ENCODE assay signal across 12 cellular contexts in genomic region chr10:84825330-84825729, GRCh38.
DNase-seq lines count a peak whose midpoint lies in the region; ATAC-seq and TF ChIP-seq lines count a peak whose summit lies in the region.
"Had no signal": no experiment of that assay in that cellular context is flagged by ENCODE, and none has a peak within 500 bp of the region (broad histone marks: within the 10 kb centered on the region; RNA-seq: fewer than 3 reads in every experiment).

No MANE protein-coding gene starts in this region.

- DNase-seq in AG10803 (ENCODE audit: low read depth) (peak; percentile 32), NCI-H524 treated with DMSO at 0.1 percent for 48 hours (lab: John Stamatoyannopoulos, UW) (peak; percentile 53), choroid plexus epithelial cell (ENCODE audit: low read depth) (peak; percentile 86), left kidney (ENCODE audit: low read depth, low spot score) (peak; percentile 13), germinal center (ENCODE audit: low spot score) (no peak), H7 (no peak)
- DNase-seq: NCI-H1092; NCI-H774; occipital lobe; stimulated activated CD4-positive, alpha-beta T cell treated with anti-CD3 and anti-CD28 coated beads, Interleukin-2, amount 100 ng/mL, for 48 hours had no signal

- ATAC-seq in GM18511 (IDR thresholded peaks at IDR 0.05; ENCODE audit: unreplicated experiment): no peak
- no peak for ATAC-seq in HG02840 (IDR thresholded peaks at IDR 0.05; ENCODE audit: low FRiP score, unreplicated experiment)

- H3K4me3 ChIP-seq in AG10803 (ENCODE audit: low read length) (no peak overlapping the region), choroid plexus epithelial cell (ENCODE audit: low read depth, low read length) (no peak overlapping the region), H7 (ENCODE audit: insufficient read depth, low read depth, low read length) (no peak overlapping the region)

- no peaks in the 10 kb centered on the region for H3K27me3 ChIP-seq in H7 (ENCODE audit: control insufficient read depth, insufficient read depth, low read length)

- no peak for TF ChIP-seq CTCF in AG10803 (conservative IDR thresholded peaks at IDR 0.05; ENCODE audit: low read length)
- no peak for TF ChIP-seq CTCF in choroid plexus epithelial cell (conservative IDR thresholded peaks at IDR 0.05; ENCODE audit: low read depth, low read length)

- no peaks in the 10 kb centered on the region for H3K36me3 ChIP-seq in H7 (replicated peaks; ENCODE audit: control insufficient read depth, insufficient read depth, low read length)

Comparison
In these comparisons a context has a peak if more than half of its experiments do, and no peak if none do; other contexts are left out.
1. DNase-seq: peak in AG10803 (single experiment), NCI-H524 treated with DMSO at 0.1 percent for 48 hours (single experiment), choroid plexus epithelial cell (single experiment) and left kidney (single experiment); none in germinal center (single experiment) and H7 (single experiment).